1 cellular context compared by ENCODE assay signal in the genomic region with DNA sequence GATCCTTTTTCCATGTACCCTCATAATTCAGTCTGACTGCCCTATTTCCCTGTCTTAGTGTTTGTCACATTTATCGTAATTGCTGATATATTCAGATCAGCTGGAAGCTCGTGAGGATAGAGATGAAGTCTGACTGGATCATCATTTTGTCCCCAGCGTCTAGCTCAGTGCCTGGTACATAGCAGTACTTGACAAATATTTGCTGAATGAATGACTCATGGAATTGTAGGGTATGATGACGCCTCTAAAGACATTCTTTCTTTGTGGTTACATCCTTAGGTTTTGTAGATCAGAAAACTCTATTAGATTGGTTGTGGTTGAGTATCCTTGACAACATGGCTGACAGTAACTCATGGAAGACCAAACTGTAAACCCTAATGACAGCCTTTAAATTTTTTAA.
TF ChIP-seq lines count a peak whose summit lies in the region.

No MANE protein-coding gene starts in this region.

TF ChIP-seq in HCT116, 20 proteins besides CTCF, POLR2A, EP300 and RAD21:
- TF ChIP-seq ZBTB33 (IDR thresholded peaks at IDR 0.05; ENCODE audit: extremely low read depth, insufficient replicate concordance, low read length) (no peak), FOSL1 (IDR thresholded peaks at IDR 0.05; ENCODE audit: low read depth) (no peak), EGR1 (IDR thresholded peaks at IDR 0.05; ENCODE audit: low read depth) (no peak), CEBPB (IDR thresholded peaks at IDR 0.05; ENCODE audit: low read depth) (no peak), ELF1 (IDR thresholded peaks at IDR 0.05; ENCODE audit: borderline replicate concordance, low read depth) (no peak), REST (IDR thresholded peaks at IDR 0.05; ENCODE audit: low read depth) (no peak), CBX3 (IDR thresholded peaks at IDR 0.05; ENCODE audit: low read depth) (no peak), SRF (IDR thresholded peaks at IDR 0.05; ENCODE audit: low read depth) (no peak), EZH2 (IDR thresholded peaks at IDR 0.05) (no peak), TCF7L2 (IDR thresholded peaks at IDR 0.05; ENCODE audit: borderline replicate concordance, extremely low read depth, insufficient read depth, insufficient read length) (no peak), SP1 (IDR thresholded peaks at IDR 0.05; ENCODE audit: low read depth) (no peak), ZNF274 (IDR thresholded peaks at IDR 0.05; ENCODE audit: low read depth, low read length) (no peak), POLR2AphosphoS5 (IDR thresholded peaks at IDR 0.05; ENCODE audit: low read depth, low read length) (no peak), ZFX (IDR thresholded peaks at IDR 0.05) (no peak), JUND (IDR thresholded peaks at IDR 0.05) (no peak), EZH2phosphoT487 (IDR thresholded peaks at IDR 0.05; ENCODE audit: borderline replicate concordance) (no peak), YY1 (IDR thresholded peaks at IDR 0.05; ENCODE audit: extremely low read depth, insufficient replicate concordance, low read depth, low read length) (no peak)
- TF ChIP-seq, protein P1, sequence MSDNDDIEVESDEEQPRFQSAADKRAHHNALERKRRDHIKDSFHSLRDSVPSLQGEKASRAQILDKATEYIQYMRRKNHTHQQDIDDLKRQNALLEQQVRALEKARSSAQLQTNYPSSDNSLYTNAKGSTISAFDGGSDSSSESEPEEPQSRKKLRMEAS (IDR thresholded peaks at IDR 0.05): no peak
